21 cellular contexts compared by ENCODE assay signal in the genomic region with DNA sequence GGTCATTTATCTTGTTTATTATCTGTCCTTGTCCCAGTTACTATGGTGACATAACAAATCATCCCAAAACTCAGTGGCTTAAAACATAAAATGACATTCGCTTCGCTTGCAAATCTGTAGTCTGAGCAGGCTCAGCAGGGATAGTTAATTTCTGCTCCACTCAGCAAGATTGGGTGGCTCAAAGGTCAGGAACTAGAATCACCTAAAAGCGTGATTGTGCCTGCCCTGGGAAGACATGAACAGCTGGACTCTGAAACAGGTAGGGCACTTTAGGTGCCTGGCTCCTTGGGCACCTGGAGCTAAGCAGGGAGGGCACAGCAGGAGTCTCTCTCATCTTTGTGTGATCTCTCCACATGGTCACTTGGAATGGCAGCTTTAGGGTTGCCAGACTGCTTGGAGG. TPM values are rescaled to one million over a fixed set of nuclear protein-coding genes. Genes with fewer than 3 reads are reported as not detected.
"Had no signal": no experiment of that assay in that cellular context is flagged by ENCODE, and none has a peak within 500 bp of the region (broad histone marks: within the 10 kb centered on the region; RNA-seq: fewer than 3 reads in every experiment).

No MANE protein-coding gene starts in this region.

- H3K27me3 Mint-ChIP-seq: T-cell had no signal

- H3K9me3 Mint-ChIP-seq: activated T-helper 1 cell treated with anti-CD3 and anti-CD28 coated beads, Interleukin-12 subunit alpha, Interleukin-12 subunit beta, Interleukin-2, Interleukin-4 antibody, amounts not matched to agents 30 ng/mL and 10 ng/mL and 1 ng/mL, durations not matched to agents 14 hours and 24 hours and 36 hours; nephron; T-cell had no signal

- H3K36me3 Mint-ChIP-seq: T-cell had no signal

- ATAC-seq: left colon; SK-N-SH treated with all-trans-retinoic acid at 6 μM for 48 hours; stimulated activated naive CD8-positive, alpha-beta T cell treated with anti-CD3 and anti-CD28 coated beads, Interleukin-15, Interleukin-2, amounts not matched to agents 100 U/mL and 50 U/mL, for 24 hours; T-cell had no signal

- DNase-seq: activated CD4-positive, alpha-beta T cell treated with anti-CD3 and anti-CD28 coated beads, Interleukin-2, amount 50 U/mL, for 1 hour; activated CD4-positive, CD25-positive, alpha-beta regulatory T cell; activated naive CD4-positive, alpha-beta T cell; cerebellar nuclear complex; effector CD8-positive, alpha-beta T cell; left colon; mammary epithelial cell; midbrain; nucleus accumbens; stimulated activated CD4-positive, alpha-beta T cell treated with anti-CD3 and anti-CD28 coated beads, Interleukin-2, amount 100 ng/mL, for 24 hours; stimulated activated naive CD8-positive, alpha-beta T cell treated with anti-CD3 and anti-CD28 coated beads, Interleukin-15, Interleukin-2, amounts not matched to agents 100 U/mL and 50 U/mL, for 24 hours; substantia nigra; T-cell; T-helper 9 cell; tibial artery had no signal

- H3K27me3 ChIP-seq: ascending aorta, esophagus muscularis mucosa, hepatocyte, tibial artery had no signal

- H3K4me3 ChIP-seq: ascending aorta, hepatocyte, tibial artery had no signal

- H3K4me1 ChIP-seq: ascending aorta had no signal

- H3K27ac ChIP-seq: ascending aorta, hepatocyte had no signal

- H3K4me3 Mint-ChIP-seq: activated T-helper 1 cell treated with anti-CD3 and anti-CD28 coated beads, Interleukin-12 subunit alpha, Interleukin-12 subunit beta, Interleukin-2, Interleukin-4 antibody, amounts not matched to agents 30 ng/mL and 10 ng/mL and 1 ng/mL, durations not matched to agents 14 hours and 24 hours and 36 hours; T-cell had no signal

- H3K9me3 ChIP-seq: ascending aorta, esophagus muscularis mucosa, tibial artery had no signal

- H3K36me3 ChIP-seq: ascending aorta, esophagus muscularis mucosa, tibial artery had no signal

- H3K27ac Mint-ChIP-seq: T-cell had no signal

RNA-seq across cellular contexts. Expression of a gene that starts 14.7 kb away (rescaled TPM):
- total RNA-seq: ascending aorta had no signal

RNA-seq across cellular contexts. Expression of a gene that starts 36.6 kb away (rescaled TPM):
- total RNA-seq: mammary epithelial cell had no signal
